In the genomic region with DNA sequence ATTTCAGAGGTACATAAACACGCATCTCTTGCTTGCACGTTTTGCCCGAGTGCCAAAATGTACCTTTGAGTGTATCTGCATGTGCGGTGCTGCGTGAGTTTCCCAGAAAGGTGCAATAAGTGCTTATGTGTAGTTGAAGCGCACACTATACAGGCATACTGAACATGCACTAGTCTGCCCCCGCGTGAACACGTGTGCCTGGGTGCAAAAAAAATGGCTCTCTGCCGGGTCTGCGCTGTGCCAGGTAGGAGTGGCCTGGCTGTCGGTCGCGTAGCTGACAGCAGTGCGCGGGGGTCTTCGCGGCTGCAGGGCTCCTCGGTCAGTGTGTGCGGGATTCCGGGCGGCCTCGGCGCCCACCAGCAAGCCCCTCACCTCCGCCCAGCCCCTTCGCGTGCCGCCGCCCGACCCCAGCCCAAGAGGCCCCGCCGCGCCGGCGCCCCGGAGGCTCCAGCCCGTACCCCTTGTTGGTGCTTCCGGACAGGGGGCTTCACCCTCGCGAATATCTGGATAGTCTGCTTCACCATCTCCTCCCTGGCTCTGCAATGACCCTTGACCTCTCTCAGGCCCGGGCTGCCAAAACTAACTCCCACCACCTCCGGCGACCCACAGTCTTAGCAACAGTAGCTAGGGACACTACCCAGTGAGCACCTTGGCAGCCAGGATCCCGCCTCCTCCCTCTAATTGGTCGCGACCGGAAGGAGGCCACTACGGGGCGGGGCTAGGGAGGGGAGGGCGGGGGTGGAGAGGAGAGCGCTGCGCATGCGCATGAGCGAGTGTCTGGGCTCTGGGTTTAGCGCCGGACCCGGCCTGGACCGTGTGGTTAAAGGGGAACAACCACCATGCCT, we compare ENCODE assay signal across 8 cellular contexts. TPM values are rescaled to one million over a fixed set of nuclear protein-coding genes. Genes with fewer than 3 reads are reported as not detected.
DNase-seq lines count a peak whose midpoint lies in the region; ATAC-seq and TF ChIP-seq lines count a peak whose summit lies in the region.

A gene with protein sequence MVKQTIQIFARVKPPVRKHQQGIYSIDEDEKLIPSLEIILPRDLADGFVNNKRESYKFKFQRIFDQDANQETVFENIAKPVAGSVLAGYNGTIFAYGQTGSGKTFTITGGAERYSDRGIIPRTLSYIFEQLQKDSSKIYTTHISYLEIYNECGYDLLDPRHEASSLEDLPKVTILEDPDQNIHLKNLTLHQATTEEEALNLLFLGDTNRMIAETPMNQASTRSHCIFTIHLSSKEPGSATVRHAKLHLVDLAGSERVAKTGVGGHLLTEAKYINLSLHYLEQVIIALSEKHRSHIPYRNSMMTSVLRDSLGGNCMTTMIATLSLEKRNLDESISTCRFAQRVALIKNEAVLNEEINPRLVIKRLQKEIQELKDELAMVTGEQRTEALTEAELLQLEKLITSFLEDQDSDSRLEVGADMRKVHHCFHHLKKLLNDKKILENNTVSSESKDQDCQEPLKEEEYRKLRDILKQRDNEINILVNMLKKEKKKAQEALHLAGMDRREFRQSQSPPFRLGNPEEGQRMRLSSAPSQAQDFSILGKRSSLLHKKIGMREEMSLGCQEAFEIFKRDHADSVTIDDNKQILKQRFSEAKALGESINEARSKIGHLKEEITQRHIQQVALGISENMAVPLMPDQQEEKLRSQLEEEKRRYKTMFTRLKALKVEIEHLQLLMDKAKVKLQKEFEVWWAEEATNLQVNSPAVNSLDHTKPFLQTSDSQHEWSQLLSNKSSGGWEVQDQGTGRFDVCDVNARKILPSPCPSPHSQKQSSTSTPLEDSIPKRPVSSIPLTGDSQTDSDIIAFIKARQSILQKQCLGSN (minus strand): TSS at position 622 of the 845 bp plus-strand sequence. CDS start 98 bp downstream, at position 524.

- peak within 1 kb of the TSS; percentile 83 for H3K27ac Mint-ChIP-seq in endodermal cell

- no peaks in the 10 kb centered on the region for H3K27me3 ChIP-seq in endodermal cell (ENCODE audit: control insufficient read depth, insufficient read depth, low read length, poor library complexity, severe bottlenecking)

- peak within 1 kb of the TSS; percentile 91 for H3K4me3 Mint-ChIP-seq in endodermal cell

- no peaks in the 10 kb centered on the region for H3K36me3 ChIP-seq in endodermal cell (ENCODE audit: control insufficient read depth, insufficient read depth, low read length)

- ATAC-seq in HG03439 (IDR thresholded peaks at IDR 0.05; ENCODE audit: unreplicated experiment) = peak; percentile 93

- H3K27me3 Mint-ChIP-seq in endodermal cell (ENCODE audit: insufficient read depth) = peaks cover 6% of the 10 kb centered on the region

- H3K9me3 Mint-ChIP-seq in endodermal cell = no peaks in the 10 kb centered on the region

- H3K4me1 ChIP-seq in endodermal cell (ENCODE audit: control insufficient read depth, insufficient read depth, low read length) = no peaks in the 10 kb centered on the region

- H3K9me3 ChIP-seq in endodermal cell (ENCODE audit: control insufficient read depth, low read length) = no peaks in the 10 kb centered on the region

- peak within 1 kb of the TSS; percentile 79 for H3K4me3 ChIP-seq in endodermal cell (ENCODE audit: low read length)

- H3K9ac ChIP-seq in endodermal cell (ENCODE audit: extremely low read depth, low read length, poor library complexity, severe bottlenecking) = peak within 1 kb of the TSS; percentile 43

- no peak for TF ChIP-seq CTCF in endodermal cell (conservative IDR thresholded peaks at IDR 0.05)

- no peak within 1 kb of the TSS for H3K27ac ChIP-seq in endodermal cell (ENCODE audit: low read depth, low read length)

- no peaks in the 10 kb centered on the region for H3K36me3 Mint-ChIP-seq in endodermal cell (ENCODE audit: low read depth)

- 13 to 29% methylated on average over 20 to 57 of the region's 58 CpGs for WGBS in endodermal cell (ENCODE audit: insufficient coverage in 1 of 2, insufficient read length in 1 of 2), 2 experiments

- H3K4me1 Mint-ChIP-seq in endodermal cell = peaks cover 3% of the 10 kb centered on the region

- DNase-seq in AG20443 (ENCODE audit: low spot score) = peak; percentile 100
- peak; percentile 93 for DNase-seq in GM19238 (ENCODE audit: insufficient read length, low spot score)
- DNase-seq in NCI-H524 treated with DMSO at 0.1 percent for 48 hours (lab: John Stamatoyannopoulos, UW) = peak; percentile 65
- DNase-seq in activated CD8-positive, alpha-beta memory T cell treated with anti-CD3 and anti-CD28 coated beads, Interleukin-2, amount 50 U/mL, for 4 hours = peak; percentile 73
- peak; percentile 98 for DNase-seq in endodermal cell
- peak; percentile 95 for DNase-seq in mesenteric fat pad (ENCODE audit: low spot score)
- peak; percentile 39 for DNase-seq in stimulated activated CD8-positive, alpha-beta memory T cell treated with anti-CD3 and anti-CD28 coated beads, Interleukin-12 subunit alpha, Interleukin-12 subunit beta, amount 100 ng/mL, for 24 hours (ENCODE audit: extremely low read depth)

RNA-seq across cellular contexts. Expression of the gene that starts here (rescaled TPM):
- total RNA-seq in endodermal cell = 1 to 10 TPM in 1 of 2 donors, under 1 TPM in 1; 0.62 to 1.1 TPM
- polyA plus RNA-seq in endodermal cell (2013, experiment 1 of 2) = 0.82 TPM
- 0.95 TPM for polyA plus RNA-seq in endodermal cell (2013, experiment 2 of 2)
- 0.26 TPM for total RNA-seq in mesenteric fat pad

Comparison
In these comparisons a context has a peak if more than half of its experiments do, and no peak if none do; other contexts are left out.
1. Peak in DNase-seq in mesenteric fat pad; RNA of the gene not detected or under 1 TPM.
2. DNase-seq: peak in every context shown above with its lines; median percentile 100 in AG20443; 98 in endodermal cell; 95 in mesenteric fat pad; 93 in GM19238; 73 in activated CD8-positive, alpha-beta memory T cell treated with anti-CD3 and anti-CD28 coated beads, Interleukin-2, amount 50 U/mL, for 4 hours; 65 in NCI-H524 treated with DMSO at 0.1 percent for 48 hours; 39 in stimulated activated CD8-positive, alpha-beta memory T cell treated with anti-CD3 and anti-CD28 coated beads, Interleukin-12 subunit alpha, Interleukin-12 subunit beta, amount 100 ng/mL, for 24 hours.